In genomic region chr19:12867120-12868099, GRCh38 we compare ENCODE assay signal across 9 cellular contexts. TPM values are rescaled to one million over a fixed set of nuclear protein-coding genes. Genes with fewer than 3 reads are reported as not detected.
DNase-seq lines count a peak whose midpoint lies in the region; ATAC-seq, FAIRE-seq and TF ChIP-seq lines count a peak whose summit lies in the region.
"Had no signal": no experiment of that assay in that cellular context is flagged by ENCODE, and none has a peak within 500 bp of the region (broad histone marks: within the 10 kb centered on the region; RNA-seq: fewer than 3 reads in every experiment).

No MANE protein-coding gene starts in this region.

- H3K9me3 Mint-ChIP-seq in brain, result peaks cover 0 to 4% (median 0%) of the 10 kb centered on the region in 5 experiments

- H3K36me3 Mint-ChIP-seq in brain, result peaks cover 70% of the 10 kb centered on the region

- dilution Hi-C loops in keratinocyte (cut with MboI; ENCODE audit: extremely low pct_ligation_motif_present, low sequenced_read_pairs), result no loop called here

- no peaks in the 10 kb centered on the region for H3K27me3 Mint-ChIP-seq in brain

- H2AFZ ChIP-seq in keratinocyte (ENCODE audit: control insufficient read depth, low read length), result peak overlapping the region; percentile 52

- TF ChIP-seq CTCF in AG09309 (IDR thresholded peaks at IDR 0.05; ENCODE audit: control insufficient read depth, insufficient read depth, low read depth, low read length, missing control alignments) (no peak), brain (conservative IDR thresholded peaks at IDR 0.05) (peak in 1 of 2 experiments; percentile 39), keratinocyte (optimal IDR thresholded peaks at IDR 0.05 in 1 of 3, IDR thresholded peaks at IDR 0.05 in 1 of 3, conservative IDR thresholded peaks at IDR 0.05 in 1 of 3; ENCODE audit: extremely low read depth in 1 of 3, insufficient read depth in 2 of 3, low read length in 3 of 3) (no peak)

- H3K27ac Mint-ChIP-seq in brain, result peak overlapping the region in 4 of 5 experiments; percentile 17 to 78 (median 52)

- no peak for FAIRE-seq in keratinocyte (lab: Jason Lieb, UNC)

- peak overlapping the region; percentile 50 for H3K4me2 ChIP-seq in keratinocyte (ENCODE audit: control insufficient read depth, extremely low read depth, insufficient read depth, low read depth, low read length)

- peaks cover 9% of the 10 kb centered on the region for H3K4me1 Mint-ChIP-seq in brain

- H3K4me3 ChIP-seq in AG09309 (ENCODE audit: control insufficient read depth, low read depth, low read length) (peak overlapping the region; percentile 38), keratinocyte (ENCODE audit: control insufficient read depth in 2 of 3, extremely low read depth in 1 of 3, insufficient read depth in 2 of 3, low read depth in 1 of 3, low read length in 3 of 3) (peak overlapping the region; percentile 2 to 56 (median 52))

- DNase-seq in AG09309 (ENCODE audit: low read depth) (no peak), T-helper 2 cell (peak; percentile 32 to 66 (median 46)), keratinocyte (ENCODE audit: low read depth, low spot score) (no peak), A172 (ENCODE audit: low spot score) (no peak)
- peak; percentile 57 to 75 for DNase-seq in stimulated activated CD4-positive, alpha-beta T cell treated with anti-CD3 and anti-CD28 coated beads, Interleukin-2, amount 100 ng/mL, for 48 hours

- H3K9me1 ChIP-seq in keratinocyte (ENCODE audit: control insufficient read depth, extremely low read depth, insufficient read depth, low read length), result no peaks in the 10 kb centered on the region

- peaks cover 9% of the 10 kb centered on the region for H3K4me1 ChIP-seq in keratinocyte (ENCODE audit: control insufficient read depth, extremely low read depth, insufficient read depth, low read length)

- no peak overlapping the region for H3K9ac ChIP-seq in keratinocyte (ENCODE audit: control insufficient read depth, extremely low read depth, insufficient read depth, low read length)

- no peak overlapping the region for H3K27ac ChIP-seq in keratinocyte (ENCODE audit: control insufficient read depth, insufficient read depth, low read length)

- no peaks in the 10 kb centered on the region for H4K20me1 ChIP-seq in keratinocyte (ENCODE audit: control insufficient read depth, extremely low read depth, insufficient read depth, low read length)

- H3K4me3 Mint-ChIP-seq in brain, result peak overlapping the region in 4 of 5 experiments; percentile 72 to 76 (median 74)

- H3K79me2 ChIP-seq in keratinocyte (ENCODE audit: control insufficient read depth, insufficient read depth, low read length), result no peaks in the 10 kb centered on the region

- no peaks in the 10 kb centered on the region for H3K9me3 ChIP-seq in keratinocyte (ENCODE audit: control insufficient read depth, low read depth, low read length)

- peak; percentile 48 for ATAC-seq in GM21619 (IDR thresholded peaks at IDR 0.05; ENCODE audit: unreplicated experiment)
- no peak for ATAC-seq in GM19328 (IDR thresholded peaks at IDR 0.05; ENCODE audit: unreplicated experiment)

- H3K36me3 ChIP-seq in keratinocyte (ENCODE audit: control insufficient read depth in 2 of 2, extremely low read depth in 1 of 2, insufficient read depth in 2 of 2, low read length in 2 of 2), result no peaks in the 10 kb centered on the region

- H3K27me3 ChIP-seq in keratinocyte (ENCODE audit: control insufficient read depth, extremely low read depth, insufficient read depth, low read length), result no peaks in the 10 kb centered on the region

RNA-seq across cellular contexts. Expression of gene DNASE2, which starts 13.8 kb away (rescaled TPM):
- 56.9 TPM for polyA plus RNA-seq in brain (ENCODE audit: insufficient read depth, low read depth, low replicate concordance)
- polyA plus RNA-seq in keratinocyte, result 23.5 to 38.3 TPM (median 27.2 TPM) in 3 replicates
- 12.9 TPM for polyA plus RNA-seq in keratinocyte (2011; ENCODE audit: low read depth)
- 15.1 and 19.5 TPM in 2 replicates for polyA plus RNA-seq in keratinocyte (2011; cell fraction: cytosol; rRNA removed)
- polyA plus RNA-seq in keratinocyte (2011; cell fraction: nucleus; rRNA removed), result 25.0 and 32.5 TPM in 2 replicates
- polyA plus RNA-seq in keratinocyte (2012; ENCODE audit: low replicate concordance), result 23.8 and 31.5 TPM in 2 replicates
- polyA minus RNA-seq in keratinocyte, result 18.2 to 25.2 TPM (median 24.0 TPM) in 3 replicates
- 25.3 TPM for polyA minus RNA-seq in keratinocyte (2011; cell fraction: cytosol; rRNA and poly(A)+ RNA removed)
- polyA minus RNA-seq in keratinocyte (2011; cell fraction: nucleus; rRNA and poly(A)+ RNA removed), result 21.4 and 26.1 TPM in 2 replicates
- total RNA-seq in A172 (2014; rRNA removed; shearing (Covaris generic)), result 61.3 and 74.4 TPM in 2 replicates

RNA-seq across cellular contexts. Expression of gene KLF1, which starts 19.6 kb away (rescaled TPM):
- polyA plus RNA-seq in brain (ENCODE audit: insufficient read depth, low read depth, low replicate concordance), result 1.3 TPM
- not detected in 3 replicates for polyA plus RNA-seq in keratinocyte
- not detected for polyA plus RNA-seq in keratinocyte (2011; ENCODE audit: low read depth)
- not detected in 2 replicates for polyA plus RNA-seq in keratinocyte (2011; cell fraction: cytosol; rRNA removed)
- polyA plus RNA-seq in keratinocyte (2011; cell fraction: nucleus; rRNA removed), result 0.06 TPM in 1 of 2 replicates, not detected in the other
- not detected in 2 replicates for polyA plus RNA-seq in keratinocyte (2012; ENCODE audit: low replicate concordance)
- polyA minus RNA-seq in keratinocyte, result not detected in 3 replicates
- not detected for polyA minus RNA-seq in keratinocyte (2011; cell fraction: cytosol; rRNA and poly(A)+ RNA removed)
- polyA minus RNA-seq in keratinocyte (2011; cell fraction: nucleus; rRNA and poly(A)+ RNA removed), result not detected in 2 replicates
- not detected in 2 replicates for total RNA-seq in A172 (2014; rRNA removed; shearing (Covaris generic))

RNA-seq across cellular contexts. Expression of gene GCDH, which starts 23.6 kb away (rescaled TPM):
- polyA plus RNA-seq in brain (ENCODE audit: insufficient read depth, low read depth, low replicate concordance) (54.4 TPM), keratinocyte (9.9 to 16.8 TPM (median 11.5 TPM) in 3 replicates)
- polyA plus RNA-seq in keratinocyte (2011; ENCODE audit: low read depth), result 6.5 TPM
- 8.2 and 17.7 TPM in 2 replicates for polyA plus RNA-seq in keratinocyte (2011; cell fraction: cytosol; rRNA removed)
- 17.5 and 18.0 TPM in 2 replicates for polyA plus RNA-seq in keratinocyte (2011; cell fraction: nucleus; rRNA removed)
- polyA plus RNA-seq in keratinocyte (2012; ENCODE audit: low replicate concordance), result 8.5 and 20.3 TPM in 2 replicates
- 9.1 to 19.6 TPM (median 12.8 TPM) in 3 replicates for polyA minus RNA-seq in keratinocyte
- 13.8 TPM for polyA minus RNA-seq in keratinocyte (2011; cell fraction: cytosol; rRNA and poly(A)+ RNA removed)
- 7.6 and 9.6 TPM in 2 replicates for polyA minus RNA-seq in keratinocyte (2011; cell fraction: nucleus; rRNA and poly(A)+ RNA removed)
- 25.0 and 25.8 TPM in 2 replicates for total RNA-seq in A172 (2014; rRNA removed; shearing (Covaris generic))

RNA-seq across cellular contexts. Expression of gene MAST1, which starts 29.1 kb away (rescaled TPM):
- polyA plus RNA-seq in brain (ENCODE audit: insufficient read depth, low read depth, low replicate concordance), result 33.7 TPM
- 0.09 to 0.13 TPM (median 0.11 TPM) in 3 replicates for polyA plus RNA-seq in keratinocyte
- polyA plus RNA-seq in keratinocyte (2011; ENCODE audit: low read depth), result 0.31 TPM
- 0.16 and 0.47 TPM in 2 replicates for polyA plus RNA-seq in keratinocyte (2011; cell fraction: cytosol; rRNA removed)
- 0.47 and 0.69 TPM in 2 replicates for polyA plus RNA-seq in keratinocyte (2011; cell fraction: nucleus; rRNA removed)
- polyA plus RNA-seq in keratinocyte (2012; ENCODE audit: low replicate concordance), result 0.32 and 0.78 TPM in 2 replicates
- polyA minus RNA-seq in keratinocyte, result 0.42 to 1.4 TPM in 2 of 3 replicates, not detected in the other
- polyA minus RNA-seq in keratinocyte (2011; cell fraction: cytosol; rRNA and poly(A)+ RNA removed), result not detected
- polyA minus RNA-seq in keratinocyte (2011; cell fraction: nucleus; rRNA and poly(A)+ RNA removed), result 0.32 and 1.9 TPM in 2 replicates
- total RNA-seq in A172 (2014; rRNA removed; shearing (Covaris generic)), result 1.3 and 3.2 TPM in 2 replicates
- total RNA-seq: skeletal muscle tissue had no signal

RNA-seq across cellular contexts. Expression of gene RTBDN, which starts 33.0 kb away (rescaled TPM):
- polyA plus RNA-seq in brain (ENCODE audit: insufficient read depth, low read depth, low replicate concordance), result 20.0 TPM
- not detected in 3 replicates for polyA plus RNA-seq in keratinocyte
- not detected for polyA plus RNA-seq in keratinocyte (2011; ENCODE audit: low read depth)
- not detected in 2 replicates for polyA plus RNA-seq in keratinocyte (2011; cell fraction: cytosol; rRNA removed)
- polyA plus RNA-seq in keratinocyte (2011; cell fraction: nucleus; rRNA removed), result not detected in 2 replicates
- polyA plus RNA-seq in keratinocyte (2012; ENCODE audit: low replicate concordance), result not detected in 2 replicates
- polyA minus RNA-seq in keratinocyte, result not detected in 3 replicates
- not detected for polyA minus RNA-seq in keratinocyte (2011; cell fraction: cytosol; rRNA and poly(A)+ RNA removed)
- not detected in 2 replicates for polyA minus RNA-seq in keratinocyte (2011; cell fraction: nucleus; rRNA and poly(A)+ RNA removed)
- total RNA-seq in A172 (2014; rRNA removed; shearing (Covaris generic)), result 3.4 TPM in 1 of 2 replicates, not detected in the other
- total RNA-seq: skeletal muscle tissue had no signal

Comparison
In these comparisons a context has a peak if more than half of its experiments do, and no peak if none do; other contexts are left out.
1. DNase-seq: peak in T-helper 2 cell (5 of 5) and stimulated activated CD4-positive, alpha-beta T cell treated with anti-CD3 and anti-CD28 coated beads, Interleukin-2, amount 100 ng/mL, for 48 hours (2 of 2); none in AG09309 (single experiment), keratinocyte (single experiment) and A172 (single experiment).